20 cellular contexts compared by ENCODE assay signal in genomic region chr13:27981006-27981708, GRCh38. TPM values are rescaled to one million over a fixed set of nuclear protein-coding genes. Genes with fewer than 3 reads are reported as not detected.
"Had no signal": no experiment of that assay in that cellular context is flagged by ENCODE, and none has a peak within 500 bp of the region (broad histone marks: within the 10 kb centered on the region; RNA-seq: fewer than 3 reads in every experiment).

No MANE protein-coding gene starts in this region.

- H3K36me3 Mint-ChIP-seq: activated naive CD8-positive, alpha-beta T cell treated with anti-CD3 and anti-CD28 coated beads for 36 hours had no signal

- H3K9me3 ChIP-seq: heart left ventricle, left lung, ovary had no signal

- DNase-seq: activated CD4-positive, alpha-beta T cell treated with anti-CD3 and anti-CD28 coated beads, Interleukin-2, amount 10 ng/mL, durations not matched to agents 7 days and 5 days; activated gamma-delta T cell treated with Interleukin-2 at 50 U/mL for 16 hours; activated naive CD8-positive, alpha-beta T cell treated with anti-CD3 and anti-CD28 coated beads for 36 hours; activated T-cell treated with anti-CD3 and anti-CD28 coated beads, Interleukin-2, amount 50 U/mL, for 1 hour; anterior cingulate cortex; foreskin melanocyte; heart left ventricle; left lung; ovary; stimulated activated naive CD4-positive, alpha-beta T cell; substantia nigra; trophoblast cell had no signal

- FAIRE-seq: keratinocyte had no signal

- H3K27ac Mint-ChIP-seq: activated CD4-positive, alpha-beta T cell treated with anti-CD3 and anti-CD28 coated beads, Interleukin-2, amount 10 ng/mL, durations not matched to agents 7 days and 5 days; activated naive CD8-positive, alpha-beta T cell treated with anti-CD3 and anti-CD28 coated beads for 36 hours; WTC11 had no signal

- H3K4me3 ChIP-seq: heart left ventricle, left lung, ovary, skin epidermis had no signal

- H3K27ac ChIP-seq: heart left ventricle, left lung, ovary, skin epidermis had no signal

- H3K36me3 ChIP-seq: heart left ventricle, left lung, ovary had no signal

- H3K4me3 Mint-ChIP-seq: activated CD4-positive, alpha-beta T cell treated with anti-CD3 and anti-CD28 coated beads, Interleukin-2, amount 10 ng/mL, durations not matched to agents 7 days and 5 days; activated naive CD8-positive, alpha-beta T cell treated with anti-CD3 and anti-CD28 coated beads for 36 hours; neural crest cell had no signal

- ATAC-seq: heart left ventricle, left lung, WTC11 had no signal

- H3K27me3 ChIP-seq: ovary had no signal

- H3K9me3 Mint-ChIP-seq: activated CD4-positive, alpha-beta T cell treated with anti-CD3 and anti-CD28 coated beads, Interleukin-2, amount 10 ng/mL, durations not matched to agents 7 days and 5 days; activated naive CD8-positive, alpha-beta T cell treated with anti-CD3 and anti-CD28 coated beads for 36 hours; neural crest cell; WTC11 had no signal

RNA-seq across cellular contexts. Expression of gene URAD, which starts 7.3 kb away (rescaled TPM):
- total RNA-seq: activated CD4-positive, alpha-beta T cell treated with anti-CD3 and anti-CD28 coated beads, Interleukin-2, amount 10 ng/mL, durations not matched to agents 7 days and 5 days; activated CD8-positive, alpha-beta memory T cell treated with anti-CD3 and anti-CD28 coated beads for 36 hours; activated naive CD8-positive, alpha-beta T cell treated with anti-CD3 and anti-CD28 coated beads for 36 hours; chondrocyte; heart left ventricle; left lung; ovary; renal cortical epithelial cell; T-helper 1 cell treated with Interleukin-12 subunit alpha and Interleukin-12 subunit beta and Interleukin-4 antibody, amounts not matched to agents 30 ng/mL and 1 ng/mL, for 36 hours; WTC11 had no signal
- polyA plus RNA-seq: heart left ventricle, keratinocyte, ovary had no signal

RNA-seq across cellular contexts. Expression of gene CDX2, which starts 12.0 kb away (rescaled TPM):
- total RNA-seq: activated CD4-positive, alpha-beta T cell treated with anti-CD3 and anti-CD28 coated beads, Interleukin-2, amount 10 ng/mL, durations not matched to agents 7 days and 5 days; activated CD8-positive, alpha-beta memory T cell treated with anti-CD3 and anti-CD28 coated beads for 36 hours; activated naive CD8-positive, alpha-beta T cell treated with anti-CD3 and anti-CD28 coated beads for 36 hours; chondrocyte; heart left ventricle; left lung; renal cortical epithelial cell; T-helper 1 cell treated with Interleukin-12 subunit alpha and Interleukin-12 subunit beta and Interleukin-4 antibody, amounts not matched to agents 30 ng/mL and 1 ng/mL, for 36 hours had no signal
- polyA plus RNA-seq: heart left ventricle, keratinocyte had no signal
